Comparison of ENCODE assay signal across 27 cellular contexts in the genomic region with DNA sequence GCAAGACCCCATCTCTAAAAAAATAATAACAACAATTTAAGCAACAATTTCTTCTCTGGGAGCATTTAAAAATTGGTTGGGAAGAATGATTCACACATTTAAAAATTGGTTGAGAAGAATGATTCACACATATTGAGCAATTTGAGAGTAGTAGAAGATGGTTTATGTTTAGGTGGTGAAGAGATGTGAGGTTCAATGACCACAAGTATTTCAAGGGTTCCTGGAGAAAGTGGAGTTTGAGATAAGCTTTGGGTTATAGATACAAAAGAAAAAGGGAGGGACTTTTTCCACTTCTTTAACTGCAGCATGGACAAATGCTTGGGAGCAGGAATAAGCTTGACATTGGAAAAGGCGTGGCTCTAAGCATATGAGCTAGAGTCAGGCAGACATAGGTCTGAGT.
DNase-seq lines count a peak whose midpoint lies in the region; ATAC-seq and TF ChIP-seq lines count a peak whose summit lies in the region.
"Had no signal": no experiment of that assay in that cellular context is flagged by ENCODE, and none has a peak within 500 bp of the region (broad histone marks: within the 10 kb centered on the region; RNA-seq: fewer than 3 reads in every experiment).

No MANE protein-coding gene starts in this region.

- no peak overlapping the region for H3K14ac ChIP-seq in IMR-90 (replicated peaks; ENCODE audit: low read depth, low read length)

- CTCF ChIA-PET in IMR-90 (lab: Yijun Ruan, JAX) = no interaction called here

- no peak overlapping the region for H3K56ac ChIP-seq in IMR-90 (ENCODE audit: extremely low read depth, insufficient read depth, low read length)

- H3K79me1 ChIP-seq in IMR-90 (ENCODE audit: low read depth in 1 of 2, low read length in 2 of 2) = no peaks in the 10 kb centered on the region

- no peak for TF ChIP-seq CTCF in AG10803 (conservative IDR thresholded peaks at IDR 0.05; ENCODE audit: low read length)
- no peak for TF ChIP-seq CTCF in IMR-90 (conservative IDR thresholded peaks at IDR 0.05; ENCODE audit: low read depth, low read length)
- TF ChIP-seq CTCF in astrocyte of the spinal cord (IDR thresholded peaks at IDR 0.05; ENCODE audit: low read depth, low read length) = no peak
- TF ChIP-seq CTCF in kidney epithelial cell (IDR thresholded peaks at IDR 0.05; ENCODE audit: insufficient read depth, low read length, poor library complexity, severe bottlenecking) = no peak
- TF ChIP-seq CTCF in gastrocnemius medialis (IDR thresholded peaks at IDR 0.05 in 4 of 5, conservative IDR thresholded peaks at IDR 0.05 in 1 of 5) = no peak

- H3K27ac ChIP-seq in IMR-90 (ENCODE audit: insufficient read depth, low read length) (no peak overlapping the region), gastrocnemius medialis (no peak overlapping the region)
- H3K27ac ChIP-seq: colonic mucosa, neutrophil, suprapubic skin, vagina had no signal

- intact Hi-C loops in IMR-90 (cut with micrococcal nuclease) (no loop called here), gastrocnemius medialis (cut with DNase I; ENCODE audit: low total_unique reads) (no loop called here)

- H2BK5ac ChIP-seq in IMR-90 (ENCODE audit: low read depth, low read length, poor library complexity, severe bottlenecking) = no peak overlapping the region

- H3K4me1 ChIP-seq in IMR-90 (ENCODE audit: control insufficient read depth, insufficient read depth, low read length) = no peaks in the 10 kb centered on the region
- peaks cover 0 to 11% of the 10 kb centered on the region in 2 donors for H3K4me1 ChIP-seq in gastrocnemius medialis
- H3K4me1 ChIP-seq: colonic mucosa, HAP-1, suprapubic skin, vagina had no signal

- no peak overlapping the region for H2AK5ac ChIP-seq in IMR-90 (ENCODE audit: low read depth, low read length)

- WGBS in IMR-90 (ENCODE audit: extremely low coverage in 2 of 2, insufficient read length in 1 of 2), 2 experiments = no CpG with 5 or more reads among the region's 1 CpG

- H3K9me3 ChIP-seq in IMR-90 (ENCODE audit: control insufficient read depth, insufficient read depth, low read length) = no peaks in the 10 kb centered on the region
- no peaks in the 10 kb centered on the region for H3K9me3 ChIP-seq in gastrocnemius medialis
- H3K9me3 ChIP-seq: colonic mucosa, HAP-1, mucosa of descending colon, neutrophil, suprapubic skin, vagina had no signal

- H4K91ac ChIP-seq in IMR-90 (ENCODE audit: insufficient read depth, low read depth, low read length) = no peak overlapping the region

- no peak overlapping the region for H2BK120ac ChIP-seq in IMR-90 (ENCODE audit: low read depth, low read length)

- no peak overlapping the region for H3K23ac ChIP-seq in IMR-90 (ENCODE audit: low read depth, low read length)

- in situ Hi-C loops in IMR-90 (cut with MboI; ENCODE audit: low sequenced_read_pairs) = no loop called here
- in situ Hi-C loops in astrocyte of the spinal cord (cut with HindIII; ENCODE audit: low sequenced_read_pairs) = no loop called here
- in situ Hi-C loops in gastrocnemius medialis (cut with MboI; ENCODE audit: low sequenced_read_pairs in 4 of 4) = no loop called here

- H3K9ac ChIP-seq in IMR-90 (ENCODE audit: low read depth, low read length) = no peak overlapping the region

- no peak overlapping the region for H3K4ac ChIP-seq in IMR-90 (ENCODE audit: low read depth, low read length)

- H4K8ac ChIP-seq in IMR-90 (ENCODE audit: low read depth in 2 of 2, low read length in 2 of 2) = no peak overlapping the region

- no peak overlapping the region for H2BK15ac ChIP-seq in IMR-90 (ENCODE audit: low read depth, low read length)

- BruUV-seq in IMR-90 (replicated peaks; lab: Mats Ljungman, UMichigan) = no TSS peak

- H4K5ac ChIP-seq in IMR-90 (ENCODE audit: low read depth, low read length) = no peak overlapping the region

- no peak overlapping the region for H3K18ac ChIP-seq in IMR-90 (ENCODE audit: low read depth, low read length)

- peaks cover 5% of the 10 kb centered on the region; the same call in 1 of the 2 replicates for H3K27me3 ChIP-seq in IMR-90 (ENCODE audit: control insufficient read depth, insufficient read depth, low read length)
- H3K27me3 ChIP-seq in kidney epithelial cell (ENCODE audit: control insufficient read depth, insufficient read depth, low read length) = no peaks in the 10 kb centered on the region
- H3K27me3 ChIP-seq in gastrocnemius medialis = no peaks in the 10 kb centered on the region
- H3K27me3 ChIP-seq: colonic mucosa, neutrophil, suprapubic skin, vagina had no signal

- H4K20me1 ChIP-seq in IMR-90 (ENCODE audit: insufficient read depth, low read length) = no peaks in the 10 kb centered on the region

- no peak overlapping the region for H2AK9ac ChIP-seq in IMR-90 (replicated peaks; ENCODE audit: low read depth, low read length, poor library complexity)

- H3K36me3 ChIP-seq in IMR-90 (ENCODE audit: control insufficient read depth, insufficient read depth, low read length) = no peaks in the 10 kb centered on the region
- H3K36me3 ChIP-seq in kidney epithelial cell (ENCODE audit: control insufficient read depth, insufficient read depth, low read length) = no peaks in the 10 kb centered on the region
- H3K36me3 ChIP-seq in gastrocnemius medialis = no peaks in the 10 kb centered on the region
- H3K36me3 ChIP-seq: colonic mucosa, HAP-1, neutrophil, suprapubic skin, vagina had no signal

- POLR2A ChIA-PET in IMR-90 (lab: Charles Lee; ENCODE audit: unreplicated experiment) = no interaction called here

- H3K4me2 ChIP-seq in IMR-90 (ENCODE audit: low read depth, low read length) = no peak overlapping the region

- no peak overlapping the region for H2AFZ ChIP-seq in IMR-90 (replicated peaks; ENCODE audit: low read length, poor library complexity)

- dilution Hi-C loops in IMR-90 (cut with HindIII; ENCODE audit: low sequenced_read_pairs, unreplicated experiment) = no loop called here

- TF ChIP-seq RAD21 in IMR-90 (IDR thresholded peaks at IDR 0.05; ENCODE audit: low read length) = no peak

- ATAC-seq in IMR-90 (ENCODE audit: low read depth) = no peak
- no peak for ATAC-seq in gastrocnemius medialis
- no peak for ATAC-seq in HG02678 (IDR thresholded peaks at IDR 0.05; ENCODE audit: unreplicated experiment)
- ATAC-seq: HepG2, left colon, mucosa of descending colon had no signal

- DNase-seq in AG10803 (ENCODE audit: low read depth) = peak; percentile 37
- peak; percentile 11 for DNase-seq in IMR-90
- peak; percentile 34 for DNase-seq in astrocyte of the spinal cord (ENCODE audit: low read depth, low spot score)
- peak; percentile 31 for DNase-seq in kidney epithelial cell (ENCODE audit: low read depth)
- DNase-seq in stimulated activated CD4-positive, alpha-beta T cell treated with anti-CD3 and anti-CD28 coated beads, Interleukin-4, amount 100 ng/mL, for 1 hour = no peak
- DNase-seq in NCI-H146 (lab: John Stamatoyannopoulos, UW) = no peak
- DNase-seq in gastrocnemius medialis = no peak
- DNase-seq: ACHN; activated CD4-positive, alpha-beta T cell treated with anti-CD3 and anti-CD28 coated beads for 4 hours; activated gamma-delta T cell; colonic mucosa; DMS 273 treated with DMSO at 0.1 percent for 48 hours; foreskin melanocyte; left colon; MM.1S; mucosa of descending colon; NCI-H2081 treated with DMSO at 0.1 percent for 48 hours; NCI-H526 treated with DMSO at 0.1 percent for 48 hours; SIG-M5; stimulated activated CD4-positive, alpha-beta T cell treated with anti-CD3 and anti-CD28 coated beads, Interleukin-12 subunit alpha, Interleukin-12 subunit beta, amount 100 ng/mL, for 4 hours; T-helper 1 cell had no signal

- no peaks in the 10 kb centered on the region for H3K9me1 ChIP-seq in IMR-90 (ENCODE audit: insufficient read depth, low read length)

- H3K4me3 ChIP-seq in AG10803 (ENCODE audit: low read length) (no peak overlapping the region), IMR-90 (ENCODE audit: insufficient read depth, low read depth, low read length) (no peak overlapping the region), astrocyte of the spinal cord (ENCODE audit: low read depth, low read length) (no peak overlapping the region), kidney epithelial cell (ENCODE audit: low read depth, low read length) (no peak overlapping the region), gastrocnemius medialis (no peak overlapping the region)
- H3K4me3 ChIP-seq: colonic mucosa, HAP-1, mucosa of descending colon, suprapubic skin, vagina had no signal

- no peak for TF ChIP-seq POLR2A in IMR-90 (IDR thresholded peaks at IDR 0.05; ENCODE audit: low read depth, low read length)
- no peak for TF ChIP-seq POLR2A in gastrocnemius medialis (IDR thresholded peaks at IDR 0.05)

- no peak overlapping the region for H2BK20ac ChIP-seq in IMR-90 (ENCODE audit: low read depth, low read length)

TF ChIP-seq in IMR-90, 13 proteins besides CTCF, POLR2A, EP300 and RAD21:
- TF ChIP-seq MAZ (IDR thresholded peaks at IDR 0.05; ENCODE audit: borderline replicate concordance, low read depth, low read length) (no peak), CEBPB (IDR thresholded peaks at IDR 0.05; ENCODE audit: low read depth, low read length) (peak; percentile 44; the same call in 1 of the 2 replicates)

Comparison
In these comparisons a context has a peak if more than half of its experiments do, and no peak if none do; other contexts are left out.
1. DNase-seq: peak in AG10803 (single experiment), IMR-90 (single experiment), astrocyte of the spinal cord (single experiment) and kidney epithelial cell (single experiment); none in stimulated activated CD4-positive, alpha-beta T cell treated with anti-CD3 and anti-CD28 coated beads, Interleukin-4, amount 100 ng/mL, for 1 hour (single experiment), NCI-H146 (single experiment) and gastrocnemius medialis (0 of 2).